Comparison of ENCODE assay signal across 13 cellular contexts in genomic region chr19:51903192-51903591, GRCh38. TPM values are rescaled to one million over a fixed set of nuclear protein-coding genes. Genes with fewer than 3 reads are reported as not detected.
A peak's percentile ranks its signal among the peaks of the same experiment; 100 is the strongest.
DNase-seq lines count a peak whose midpoint lies in the region; ATAC-seq and TF ChIP-seq lines count a peak whose summit lies in the region.
"Had no signal": no experiment of that assay in that cellular context is flagged by ENCODE, and none has a peak within 500 bp of the region (broad histone marks: within the 10 kb centered on the region; RNA-seq: fewer than 3 reads in every experiment).

No MANE protein-coding gene starts in this region.

- H3K27me3 Mint-ChIP-seq in activated naive CD4-positive, alpha-beta T cell treated with anti-CD3 and anti-CD28 coated beads, Interleukin-2, amount 50 U/mL, for 24 hours, result peaks cover 13% of the 10 kb centered on the region
- peaks cover 15% of the 10 kb centered on the region for H3K27me3 Mint-ChIP-seq in brain

- H3K4me3 Mint-ChIP-seq in activated naive CD4-positive, alpha-beta T cell treated with anti-CD3 and anti-CD28 coated beads, Interleukin-2, amount 50 U/mL, for 24 hours, result peak overlapping the region; percentile 99
- H3K4me3 Mint-ChIP-seq in brain, result peak overlapping the region; percentile 96 to 100 (median 98)

- H3K4me1 Mint-ChIP-seq in activated naive CD4-positive, alpha-beta T cell treated with anti-CD3 and anti-CD28 coated beads, Interleukin-2, amount 50 U/mL, for 24 hours, result peaks cover 28% of the 10 kb centered on the region
- peaks cover 26% of the 10 kb centered on the region for H3K4me1 Mint-ChIP-seq in brain

- no peak overlapping the region for H3K27ac Mint-ChIP-seq in activated naive CD4-positive, alpha-beta T cell treated with anti-CD3 and anti-CD28 coated beads, Interleukin-2, amount 50 U/mL, for 24 hours
- H3K27ac Mint-ChIP-seq in brain, result peak overlapping the region; percentile 13 to 99 (median 87)

- peaks cover 0 to 8% of the 10 kb centered on the region in 2 donors for H3K4me1 ChIP-seq in muscle layer of duodenum (ENCODE audit: control insufficient read depth in 1 of 2, insufficient read depth in 2 of 2, low read length in 2 of 2)
- H3K4me1 ChIP-seq in thoracic aorta (ENCODE audit: control insufficient read depth in 1 of 2, low read depth in 2 of 2), result peaks cover 6 to 14% of the 10 kb centered on the region in 2 donors

- H3K4me3 ChIP-seq in muscle layer of duodenum (ENCODE audit: low read depth in 1 of 2, low read length in 2 of 2) (peak overlapping the region; percentile 23 to 75), thoracic aorta (peak overlapping the region; percentile 79)

- peaks cover 26% of the 10 kb centered on the region for H3K9me3 Mint-ChIP-seq in activated naive CD4-positive, alpha-beta T cell treated with anti-CD3 and anti-CD28 coated beads, Interleukin-2, amount 50 U/mL, for 24 hours
- H3K9me3 Mint-ChIP-seq in brain, result peaks cover 52 to 90% (median 62%) of the 10 kb centered on the region in 5 experiments

- H3K36me3 Mint-ChIP-seq in activated naive CD4-positive, alpha-beta T cell treated with anti-CD3 and anti-CD28 coated beads, Interleukin-2, amount 50 U/mL, for 24 hours, result peaks cover 61% of the 10 kb centered on the region
- H3K36me3 Mint-ChIP-seq in brain, result peaks cover 68% of the 10 kb centered on the region

- intact Hi-C loops in Right ventricle myocardium superior (cut with DNase I), result no loop called here

- H3K27me3 ChIP-seq in muscle layer of duodenum (ENCODE audit: low read depth, low read length) (no peaks in the 10 kb centered on the region), thoracic aorta (replicated peaks; ENCODE audit: insufficient read depth) (no peaks in the 10 kb centered on the region)

- peaks cover 22 to 28% of the 10 kb centered on the region in 2 donors for H3K9me3 ChIP-seq in muscle layer of duodenum (ENCODE audit: control insufficient read depth in 1 of 2, low read length in 2 of 2)
- H3K9me3 ChIP-seq in thoracic aorta, result peaks cover 25% of the 10 kb centered on the region

- peaks cover 21 to 31% of the 10 kb centered on the region in 2 donors for H3K36me3 ChIP-seq in muscle layer of duodenum (ENCODE audit: control insufficient read depth in 1 of 2, insufficient read depth in 2 of 2, low read length in 2 of 2)
- H3K36me3 ChIP-seq in thoracic aorta, result peaks cover 21% of the 10 kb centered on the region

- in situ Hi-C loops in KBM-7 (cut with MboI; ENCODE audit: low pct_unique_long_range_greater_than_20kb, low sequenced_read_pairs), result no loop called here

- TF ChIP-seq CTCF in brain (conservative IDR thresholded peaks at IDR 0.05) (no peak), thoracic aorta (IDR thresholded peaks at IDR 0.05) (no peak)

- no peak for ATAC-seq in thoracic aorta (ENCODE audit: insufficient number of reproducible peaks, low FRiP score, low read depth)
- no peak for ATAC-seq in Right ventricle myocardium superior (ENCODE audit: poor library complexity)

- no peak for DNase-seq in activated naive CD4-positive, alpha-beta T cell (lab: John Stamatoyannopoulos, UW)
- DNase-seq in thoracic aorta (ENCODE audit: low spot score) (no peak), KBM-7 (no peak), SIG-M5 (lab: John Stamatoyannopoulos, UW) (no peak), Right ventricle myocardium superior (no peak)
- DNase-seq: AML-193; NCI-H446; stimulated activated CD4-positive, alpha-beta T cell treated with anti-CD3 and anti-CD28 coated beads, Interleukin-12 subunit alpha, Interleukin-12 subunit beta, amount 100 ng/mL, for 4 hours; T-helper 9 cell; transverse colon had no signal

- H3K27ac ChIP-seq in muscle layer of duodenum (ENCODE audit: low read length), result no peak overlapping the region
- H3K27ac ChIP-seq in thoracic aorta, result no peak overlapping the region

RNA-seq across cellular contexts. Expression of gene ZNF649, which starts 1.6 kb away (rescaled TPM):
- polyA plus RNA-seq in brain (ENCODE audit: insufficient read depth, low read depth, low replicate concordance), result 4.9 TPM
- 10 to 100 TPM in 1 of 2 donors, 1 to 10 TPM in 1; 6.6 to 20.2 TPM for total RNA-seq in thoracic aorta
- 6.4 TPM for total RNA-seq in Right ventricle myocardium superior

RNA-seq across cellular contexts. Expression of gene ZNF577, which starts 15.4 kb away (rescaled TPM):
- polyA plus RNA-seq in brain (ENCODE audit: insufficient read depth, low read depth, low replicate concordance), result 1.3 TPM
- total RNA-seq in thoracic aorta (10 to 100 TPM; 14.5 to 30.4 TPM), Right ventricle myocardium superior (6.5 TPM)

RNA-seq across cellular contexts. Expression of gene ZNF613, which starts 24.1 kb away (rescaled TPM):
- 1.4 TPM for polyA plus RNA-seq in brain (ENCODE audit: insufficient read depth, low read depth, low replicate concordance)
- total RNA-seq in thoracic aorta (1 to 10 TPM; 2.0 to 2.2 TPM), Right ventricle myocardium superior (3.1 TPM)
